9 cellular contexts compared by ENCODE assay signal in genomic region chr17:51057534-51057933, GRCh38.
A peak's percentile ranks its signal among the peaks of the same experiment; 100 is the strongest.
DNase-seq lines count a peak whose midpoint lies in the region; ATAC-seq and TF ChIP-seq lines count a peak whose summit lies in the region.
"Had no signal": no experiment of that assay in that cellular context is flagged by ENCODE, and none has a peak within 500 bp of the region (broad histone marks: within the 10 kb centered on the region; RNA-seq: fewer than 3 reads in every experiment).

No MANE protein-coding gene starts in this region.

- H3K4me1 Mint-ChIP-seq in glutamatergic neuron (ENCODE audit: low read depth, unreplicated experiment) (peaks cover 13% of the 10 kb centered on the region), osteocyte (ENCODE audit: unreplicated experiment) (peaks cover 32% of the 10 kb centered on the region)
- peaks cover 7% of the 10 kb centered on the region for H3K4me1 Mint-ChIP-seq in activated CD4-positive, alpha-beta T cell treated with anti-CD3 and anti-CD28 coated beads, Interleukin-2, amount 10 ng/mL, durations not matched to agents 24 days and 14 days
- peaks cover 3% of the 10 kb centered on the region for H3K4me1 Mint-ChIP-seq in activated CD8-positive, alpha-beta memory T cell treated with anti-CD3 and anti-CD28 coated beads, Interleukin-2, amount 10 ng/mL, durations not matched to agents 7 days and 5 days

- no peak for ATAC-seq in RWPE2 (ENCODE audit: low read depth)
- no peak for ATAC-seq in GM21529 (IDR thresholded peaks at IDR 0.05; ENCODE audit: unreplicated experiment)
- ATAC-seq in activated CD8-positive, alpha-beta memory T cell treated with anti-CD3 and anti-CD28 coated beads, Interleukin-2, amount 10 ng/mL, durations not matched to agents 7 days and 5 days = no peak

- TF ChIP-seq EP300 in ovary (IDR thresholded peaks at IDR 0.05) = no peak

- intact Hi-C loops in ovary (cut with DNase I) = no loop called here
- intact Hi-C loops in activated CD4-positive, alpha-beta T cell treated with anti-CD3 and anti-CD28 coated beads, Interleukin-2, amount 10 ng/mL, durations not matched to agents 24 days and 14 days (cut with micrococcal nuclease) = no loop called here

- POLR2A ChIA-PET in AG04450 (lab: Yijun Ruan, JAX) = interaction anchor here (0.7 to 1.5 kb wide), 4 partner anchors 8 to 63 kb away, joined by 3 to 5 read pairs (median 4); no protein-coding TSS in a partner anchor

- 38 to 53% (median 41%) methylated on average over 3 of the region's 3 CpGs for whole genome bisulfite sequencing in ovary, 3 donors

- CTCF ChIA-PET in AG04450 (lab: Charles Lee) = interaction anchor here (0.8 to 7.7 kb wide), 12 partner anchors 8 to 275 kb away, joined by 3 to 119 read pairs (median 9); partner anchors contain the start of gene NME1
- CTCF ChIA-PET in activated CD8-positive, alpha-beta memory T cell treated with anti-CD3 and anti-CD28 coated beads, Interleukin-2, amount 10 ng/mL, durations not matched to agents 7 days and 5 days (lab: Charles Lee) = interaction anchor here (0.9 to 3.0 kb wide), 11 partner anchors 17 to 275 kb away, joined by 3 to 15 read pairs (median 4); partner anchors contain the start of gene NME1

- H3K36me3 Mint-ChIP-seq in glutamatergic neuron (ENCODE audit: unreplicated experiment) (no peaks in the 10 kb centered on the region), osteocyte (ENCODE audit: unreplicated experiment) (peaks cover 2% of the 10 kb centered on the region)
- peaks cover 9% of the 10 kb centered on the region for H3K36me3 Mint-ChIP-seq in activated CD4-positive, alpha-beta T cell treated with anti-CD3 and anti-CD28 coated beads, Interleukin-2, amount 10 ng/mL, durations not matched to agents 24 days and 14 days (ENCODE audit: low read depth)
- peaks cover 2% of the 10 kb centered on the region for H3K36me3 Mint-ChIP-seq in activated CD8-positive, alpha-beta memory T cell treated with anti-CD3 and anti-CD28 coated beads, Interleukin-2, amount 10 ng/mL, durations not matched to agents 7 days and 5 days

- H3K4me1 ChIP-seq in RWPE2 (ENCODE audit: insufficient read depth, poor library complexity, severe bottlenecking) = peaks cover 9% of the 10 kb centered on the region
- H3K4me1 ChIP-seq in ovary (ENCODE audit: insufficient read depth) = peaks cover 2% of the 10 kb centered on the region

- H3K27me3 ChIP-seq in AG04450 (ENCODE audit: control insufficient read depth, insufficient read depth, low read length) (no peaks in the 10 kb centered on the region), RWPE2 (ENCODE audit: insufficient read depth, poor library complexity, severe bottlenecking) (no peaks in the 10 kb centered on the region), ovary (no peaks in the 10 kb centered on the region)

- TF ChIP-seq CTCF in AG04450 (IDR thresholded peaks at IDR 0.05; ENCODE audit: low read depth, low read length) (no peak), RWPE2 (IDR thresholded peaks at IDR 0.05; ENCODE audit: poor library complexity, severe bottlenecking) (no peak), glutamatergic neuron (IDR thresholded peaks at IDR 0.05; ENCODE audit: partially characterized antibody, unreplicated experiment) (no peak), osteocyte (IDR thresholded peaks at IDR 0.05) (no peak), ovary (IDR thresholded peaks at IDR 0.05) (no peak)

- H3K9me3 Mint-ChIP-seq in glutamatergic neuron (ENCODE audit: unreplicated experiment) = no peaks in the 10 kb centered on the region
- no peaks in the 10 kb centered on the region for H3K9me3 Mint-ChIP-seq in osteocyte (ENCODE audit: unreplicated experiment)
- no peaks in the 10 kb centered on the region for H3K9me3 Mint-ChIP-seq in activated CD4-positive, alpha-beta T cell treated with anti-CD3 and anti-CD28 coated beads, Interleukin-2, amount 10 ng/mL, durations not matched to agents 24 days and 14 days
- no peaks in the 10 kb centered on the region for H3K9me3 Mint-ChIP-seq in activated CD8-positive, alpha-beta memory T cell treated with anti-CD3 and anti-CD28 coated beads, Interleukin-2, amount 10 ng/mL, durations not matched to agents 7 days and 5 days (ENCODE audit: low read depth)

- H3K27ac ChIP-seq in AG04450 (ENCODE audit: low read depth, low read length) = peak overlapping the region; percentile 80
- H3K27ac ChIP-seq in RWPE2 (ENCODE audit: poor library complexity, severe bottlenecking) = peak overlapping the region; percentile 25
- peak overlapping the region in 1 of 2 donors; percentile 55 for H3K27ac ChIP-seq in ovary
- H3K27ac ChIP-seq: VCaP had no signal

- DNase-seq in AG04450 (ENCODE audit: low read depth, low spot score) (no peak), RWPE2 (ENCODE audit: low spot score) (no peak), glutamatergic neuron (no peak), osteocyte (ENCODE audit: extremely low spot score, unreplicated experiment) (no peak), ovary (no peak)
- no peak for DNase-seq in activated CD4-positive, alpha-beta T cell treated with anti-CD3 and anti-CD28 coated beads, Interleukin-2, amount 10 ng/mL, durations not matched to agents 24 days and 14 days
- DNase-seq in activated CD8-positive, alpha-beta memory T cell treated with anti-CD3 and anti-CD28 coated beads, Interleukin-2, amount 10 ng/mL, durations not matched to agents 7 days and 5 days = no peak

- H3K27me3 Mint-ChIP-seq in glutamatergic neuron (ENCODE audit: unreplicated experiment) (no peaks in the 10 kb centered on the region), osteocyte (ENCODE audit: unreplicated experiment) (no peaks in the 10 kb centered on the region)
- H3K27me3 Mint-ChIP-seq in activated CD4-positive, alpha-beta T cell treated with anti-CD3 and anti-CD28 coated beads, Interleukin-2, amount 10 ng/mL, durations not matched to agents 24 days and 14 days = no peaks in the 10 kb centered on the region
- H3K27me3 Mint-ChIP-seq in activated CD8-positive, alpha-beta memory T cell treated with anti-CD3 and anti-CD28 coated beads, Interleukin-2, amount 10 ng/mL, durations not matched to agents 7 days and 5 days = no peaks in the 10 kb centered on the region

- H3K36me3 ChIP-seq in RWPE2 (ENCODE audit: low read depth) (peaks cover 4% of the 10 kb centered on the region), ovary (no peaks in the 10 kb centered on the region)

- H3K4me3 Mint-ChIP-seq in glutamatergic neuron (ENCODE audit: unreplicated experiment) = no peak overlapping the region
- H3K4me3 Mint-ChIP-seq in osteocyte (ENCODE audit: unreplicated experiment) = no peak overlapping the region
- H3K4me3 Mint-ChIP-seq in activated CD4-positive, alpha-beta T cell treated with anti-CD3 and anti-CD28 coated beads, Interleukin-2, amount 10 ng/mL, durations not matched to agents 24 days and 14 days = no peak overlapping the region
- H3K4me3 Mint-ChIP-seq in activated CD8-positive, alpha-beta memory T cell treated with anti-CD3 and anti-CD28 coated beads, Interleukin-2, amount 10 ng/mL, durations not matched to agents 7 days and 5 days = no peak overlapping the region

- no peaks in the 10 kb centered on the region for H3K9me3 ChIP-seq in AG04450 (ENCODE audit: control insufficient read depth, insufficient read depth, low read length)
- no peaks in the 10 kb centered on the region for H3K9me3 ChIP-seq in RWPE2 (ENCODE audit: severe bottlenecking)
- H3K9me3 ChIP-seq in ovary = no peaks in the 10 kb centered on the region

- no peak overlapping the region for H3K4me3 ChIP-seq in AG04450 (ENCODE audit: low read depth, low read length)
- no peak overlapping the region for H3K4me3 ChIP-seq in RWPE2 (ENCODE audit: severe bottlenecking)
- H3K4me3 ChIP-seq in ovary = no peak overlapping the region

- H3K27ac Mint-ChIP-seq in glutamatergic neuron (ENCODE audit: unreplicated experiment) (peak overlapping the region; percentile 93), osteocyte (ENCODE audit: unreplicated experiment) (peak overlapping the region; percentile 80)
- no peak overlapping the region for H3K27ac Mint-ChIP-seq in activated CD4-positive, alpha-beta T cell treated with anti-CD3 and anti-CD28 coated beads, Interleukin-2, amount 10 ng/mL, durations not matched to agents 24 days and 14 days
- H3K27ac Mint-ChIP-seq in activated CD8-positive, alpha-beta memory T cell treated with anti-CD3 and anti-CD28 coated beads, Interleukin-2, amount 10 ng/mL, durations not matched to agents 7 days and 5 days = no peak overlapping the region

- no peak for TF ChIP-seq POLR2A in ovary (IDR thresholded peaks at IDR 0.05)

Comparison
In these comparisons a context has a peak if more than half of its experiments do, and no peak if none do; other contexts are left out.
1. H3K27ac Mint-ChIP-seq: peak in glutamatergic neuron (single experiment) and osteocyte (single experiment); none in activated CD4-positive, alpha-beta T cell treated with anti-CD3 and anti-CD28 coated beads, Interleukin-2, amount 10 ng/mL, durations not matched to agents 24 days and 14 days (single experiment) and activated CD8-positive, alpha-beta memory T cell treated with anti-CD3 and anti-CD28 coated beads, Interleukin-2, amount 10 ng/mL, durations not matched to agents 7 days and 5 days (single experiment).